10 cellular contexts compared by ENCODE assay signal in the genomic region with DNA sequence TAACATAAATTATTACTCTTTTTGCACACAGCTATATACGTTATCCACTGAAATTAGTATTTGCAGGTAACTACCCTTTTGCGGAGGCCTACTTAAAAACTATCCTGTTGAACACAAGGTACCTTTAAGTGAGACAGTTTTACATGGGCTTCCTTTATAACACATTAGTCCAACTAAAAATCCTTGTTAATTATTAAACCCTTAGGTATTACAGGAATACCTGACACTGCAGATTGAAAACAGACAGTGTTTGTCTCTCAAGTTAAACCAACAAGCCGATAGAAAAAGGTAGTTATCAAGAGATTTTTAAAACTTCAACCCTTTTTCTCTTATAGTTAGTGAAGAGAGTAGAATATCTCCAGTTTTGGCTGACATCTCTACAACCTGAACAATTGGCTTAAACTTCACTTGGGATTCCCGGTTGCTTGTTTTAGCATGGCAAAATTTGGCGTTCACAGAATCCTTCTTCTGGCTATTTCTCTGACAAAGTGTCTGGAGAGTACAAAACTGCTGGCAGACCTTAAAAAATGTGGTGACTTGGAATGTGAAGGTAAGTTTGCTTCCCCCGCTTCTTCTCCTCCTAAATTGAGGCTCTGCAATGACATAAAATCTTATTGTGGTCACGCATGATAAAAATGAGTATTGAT. TPM values are rescaled to one million over a fixed set of nuclear protein-coding genes. Genes with fewer than 3 reads are reported as not detected.
DNase-seq lines count a peak whose midpoint lies in the region; ATAC-seq and TF ChIP-seq lines count a peak whose summit lies in the region.
"Had no signal": no experiment of that assay in that cellular context is flagged by ENCODE, and none has a peak within 500 bp of the region (broad histone marks: within the 10 kb centered on the region; RNA-seq: fewer than 3 reads in every experiment).

TSS of gene MIA2 (plus strand) at position 236 of the 647 bp plus-strand sequence. CDS start at position 436, 200 bp downstream.

- peak within 1 kb of the TSS in 5 of 7 donors; percentile 28 to 75 (median 63) for H3K27ac Mint-ChIP-seq in CD4-positive, alpha-beta memory T cell
- peak within 1 kb of the TSS; percentile 80 to 83 for H3K27ac Mint-ChIP-seq in T-cell

- no peaks in the 10 kb centered on the region for H3K27me3 ChIP-seq in CD4-positive, alpha-beta memory T cell (ENCODE audit: insufficient read depth, low read length)
- no peaks in the 10 kb centered on the region for H3K27me3 ChIP-seq in foreskin keratinocyte

- no peak within 1 kb of the TSS for H3K27ac ChIP-seq in CD4-positive, alpha-beta memory T cell (ENCODE audit: low read depth, low read length)
- no peak within 1 kb of the TSS for H3K27ac ChIP-seq in foreskin keratinocyte

- POLR2A ChIA-PET in CD4-positive, alpha-beta memory T cell (lab: Charles Lee; ENCODE audit: partially characterized antibody): no interaction called here
- POLR2A ChIA-PET in T-cell (lab: Charles Lee): no interaction called here

- DNase-seq in CD4-positive, alpha-beta memory T cell: no peak
- DNase-seq in T-cell (no peak), foreskin keratinocyte (no peak), omental fat pad (ENCODE audit: low spot score) (no peak), NCI-H2171 (lab: John Stamatoyannopoulos, UW) (no peak)
- no peak for DNase-seq in NK-92 treated with Interleukin-12 subunit alpha and Interleukin-12 subunit beta, amount 100 ng/mL, for 24 hours (lab: John Stamatoyannopoulos, UW)
- no peak for DNase-seq in activated T-cell treated with anti-CD3 and anti-CD28 coated beads, Interleukin-2, amount 50 U/mL, for 48 hours
- DNase-seq: islet precursor cell, substantia nigra had no signal

- H3K9me3 ChIP-seq in CD4-positive, alpha-beta memory T cell (ENCODE audit: control insufficient read depth in 1 of 2, low read length in 2 of 2): no peaks in the 10 kb centered on the region

- no peak within 1 kb of the TSS for H3K4me3 ChIP-seq in CD4-positive, alpha-beta memory T cell (ENCODE audit: low read length in 2 of 2)

- peaks cover 26% of the 10 kb centered on the region for H3K4me1 ChIP-seq in CD4-positive, alpha-beta memory T cell (ENCODE audit: insufficient read depth, low read length)
- H3K4me1 ChIP-seq in foreskin keratinocyte: no peaks in the 10 kb centered on the region

- H3K4me1 Mint-ChIP-seq in CD4-positive, alpha-beta memory T cell: peaks cover 16 to 27% (median 22%) of the 10 kb centered on the region in 4 donors
- H3K4me1 Mint-ChIP-seq in T-cell: peaks cover 18 to 34% (median 25%) of the 10 kb centered on the region in 3 donors

- CTCF ChIA-PET in CD4-positive, alpha-beta memory T cell (lab: Charles Lee; ENCODE audit: partially characterized antibody): no interaction called here
- CTCF ChIA-PET in T-cell (lab: Charles Lee): no interaction called here

- no peaks in the 10 kb centered on the region for H3K36me3 ChIP-seq in CD4-positive, alpha-beta memory T cell (ENCODE audit: insufficient read depth, low read length)

- TF ChIP-seq CTCF in foreskin keratinocyte (conservative IDR thresholded peaks at IDR 0.05) (no peak), omental fat pad (IDR thresholded peaks at IDR 0.05) (no peak)

- intact Hi-C loops in CD4-positive, alpha-beta memory T cell (cut with micrococcal nuclease): loop anchor here (1.0 kb wide), 1 partner anchor 32 kb away; no protein-coding TSS in a partner anchor

- H3K4me3 Mint-ChIP-seq in CD4-positive, alpha-beta memory T cell: peak within 1 kb of the TSS in 3 of 8 donors; percentile 40 to 60 (median 43)
- H3K4me3 Mint-ChIP-seq in T-cell: no peak within 1 kb of the TSS

- no peaks in the 10 kb centered on the region for H3K27me3 Mint-ChIP-seq in CD4-positive, alpha-beta memory T cell
- H3K27me3 Mint-ChIP-seq in T-cell: no peaks in the 10 kb centered on the region

- H3K36me3 Mint-ChIP-seq in CD4-positive, alpha-beta memory T cell: no peaks in the 10 kb centered on the region
- H3K36me3 Mint-ChIP-seq in T-cell: no peaks in the 10 kb centered on the region

- ATAC-seq in T-cell (replicated peaks in 1 of 4): no peak
- no peak for ATAC-seq in foreskin keratinocyte
- no peak for ATAC-seq in omental fat pad (ENCODE audit: low FRiP score)
- no peak for ATAC-seq in HG03565 (IDR thresholded peaks at IDR 0.05; ENCODE audit: unreplicated experiment)

- H3K9me3 Mint-ChIP-seq in CD4-positive, alpha-beta memory T cell: no peaks in the 10 kb centered on the region
- H3K9me3 Mint-ChIP-seq in T-cell: no peaks in the 10 kb centered on the region

RNA-seq across cellular contexts. Expression of gene MIA2, which starts in this region (rescaled TPM):
- 10 to 100 TPM; 25.8 to 26.6 TPM for total RNA-seq in CD4-positive, alpha-beta memory T cell
- polyA plus RNA-seq in CD4-positive, alpha-beta memory T cell: 10 to 100 TPM; 19.0 to 26.7 TPM
- total RNA-seq in T-cell (10 to 100 TPM; 24.8 to 28.3 (median 25.5) TPM), foreskin keratinocyte (15.4 and 17.5 TPM in 2 replicates), omental fat pad (10 to 100 TPM; 13.8 to 19.4 (median 16.7) TPM)
- polyA plus RNA-seq in foreskin keratinocyte: 13.0 and 14.4 TPM in 2 replicates
